Comparison of ENCODE assay signal across 18 cellular contexts in the genomic region with DNA sequence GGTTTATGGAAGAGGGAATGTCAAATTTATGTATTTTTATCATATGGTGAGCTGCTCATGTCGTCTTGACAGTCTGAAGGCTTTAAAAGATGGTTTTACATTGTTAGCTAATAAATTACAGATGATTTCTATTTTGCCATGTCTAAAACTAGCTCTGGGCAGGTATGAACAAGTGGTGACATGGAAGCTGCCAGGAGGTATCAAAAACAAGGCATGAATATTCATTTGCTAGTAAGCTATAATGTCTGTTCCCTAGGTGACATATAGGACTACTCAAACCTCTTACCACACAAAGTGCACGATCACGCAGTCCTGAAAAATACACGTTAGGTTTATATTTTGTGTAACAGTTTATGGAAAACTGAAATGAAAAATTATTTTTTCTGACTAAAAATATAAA. TPM values are rescaled to one million over a fixed set of nuclear protein-coding genes. Genes with fewer than 3 reads are reported as not detected.
DNase-seq lines count a peak whose midpoint lies in the region; ATAC-seq and TF ChIP-seq lines count a peak whose summit lies in the region.
"Had no signal": no experiment of that assay in that cellular context is flagged by ENCODE, and none has a peak within 500 bp of the region (broad histone marks: within the 10 kb centered on the region; RNA-seq: fewer than 3 reads in every experiment).

No MANE protein-coding gene starts in this region.

- no peak overlapping the region for H2AFZ ChIP-seq in H9 (ENCODE audit: low read length)

- no peak overlapping the region for H3K56ac ChIP-seq in H9 (ENCODE audit: insufficient read length, low read depth, low read length)

- no peak overlapping the region for H3T11ph ChIP-seq in H9 (ENCODE audit: low read length)

- H2AK5ac ChIP-seq in H9 (ENCODE audit: insufficient read length, low read length), result no peak overlapping the region

- DNase-seq in DMS 273 treated with DMSO at 0.1 percent for 48 hours (lab: John Stamatoyannopoulos, UW) (peak; percentile 39), NCI-H526 (lab: John Stamatoyannopoulos, UW) (peak; percentile 68 to 76), progenitor cell of endocrine pancreas (ENCODE audit: low spot score, unreplicated experiment) (no peak), H9 (no peak), brain microvascular endothelial cell (no peak)
- DNase-seq: ACHN; C1 segment of cervical spinal cord; CD8-positive, alpha-beta memory T cell; DMS79 treated with DMSO at 0.1 percent for 48 hours; NCI-H187 treated with DMSO at 0.1 percent for 48 hours; NCI-H345; NCI-H69; NK-92 treated with Interleukin-12 subunit alpha and Interleukin-12 subunit beta, amount 100 ng/mL, for 24 hours; SHP77 had no signal

- in situ Hi-C loops in brain microvascular endothelial cell (cut with HindIII; ENCODE audit: low pct_ligation_motif_present, low sequenced_read_pairs), result loop anchor here (25.0 kb wide), 1 partner anchor 186 kb away; no protein-coding TSS in a partner anchor

- H3K27me3 ChIP-seq in H9 (ENCODE audit: insufficient read depth, low read length), result no peaks in the 10 kb centered on the region
- no peaks in the 10 kb centered on the region for H3K27me3 ChIP-seq in brain microvascular endothelial cell (replicated peaks)

- H3K27me3 Mint-ChIP-seq in progenitor cell of endocrine pancreas (no peaks in the 10 kb centered on the region), H9 (ENCODE audit: low read depth) (no peaks in the 10 kb centered on the region)

- no peak overlapping the region for H3K4me2 ChIP-seq in H9 (ENCODE audit: insufficient read depth, insufficient read length, low read length)

- no peak overlapping the region for H4K91ac ChIP-seq in H9 (ENCODE audit: insufficient read length, low read depth, low read length)

- no peak for ATAC-seq in GM19452 (IDR thresholded peaks at IDR 0.05; ENCODE audit: unreplicated experiment)

- no peak overlapping the region for H2BK15ac ChIP-seq in H9 (ENCODE audit: low read depth, low read length)

- peaks cover 66% of the 10 kb centered on the region for H3K36me3 ChIP-seq in brain microvascular endothelial cell (replicated peaks)

- no peak overlapping the region for H2BK5ac ChIP-seq in H9 (ENCODE audit: insufficient read length, low read length)

- no peak overlapping the region for H2BK12ac ChIP-seq in H9 (ENCODE audit: insufficient read length, low read depth, low read length)

- H3K18ac ChIP-seq in H9 (ENCODE audit: insufficient read length, low read depth, low read length), result no peak overlapping the region

- H3K9me3 ChIP-seq in H9 (ENCODE audit: control insufficient read depth, low read depth, low read length), result no peaks in the 10 kb centered on the region
- H3K9me3 ChIP-seq: HAP-1 had no signal

- H3K27ac ChIP-seq in cingulate gyrus (ENCODE audit: low read depth, low read length), result peak overlapping the region; percentile 49
- H3K27ac ChIP-seq in H9 (ENCODE audit: insufficient read length, low read depth, low read length), result no peak overlapping the region
- H3K27ac ChIP-seq in brain microvascular endothelial cell, result no peak overlapping the region

- H3K36me3 Mint-ChIP-seq in progenitor cell of endocrine pancreas (ENCODE audit: insufficient read depth) (peaks cover 29% of the 10 kb centered on the region), H9 (ENCODE audit: insufficient read depth in 1 of 3, low read depth in 3 of 3) (peaks cover 4 to 36% (median 28%) of the 10 kb centered on the region in 3 experiments; a peak in 6 of 7 replicates)
- H3K36me3 Mint-ChIP-seq: CD8-positive, alpha-beta memory T cell had no signal

- no peaks in the 10 kb centered on the region for H3K9me3 Mint-ChIP-seq in progenitor cell of endocrine pancreas (ENCODE audit: low read depth)
- peaks cover 0 to 2% of the 10 kb centered on the region in 2 experiments; a peak in 2 of 5 replicates for H3K9me3 Mint-ChIP-seq in H9
- H3K9me3 Mint-ChIP-seq: CD8-positive, alpha-beta memory T cell; T-helper 1 cell treated with Interleukin-12 subunit alpha and Interleukin-12 subunit beta and Interleukin-4 antibody, amounts not matched to agents 30 μg/mL and 1 μg/mL, for 36 hours had no signal

- no peak overlapping the region for H3K4ac ChIP-seq in H9 (ENCODE audit: low read depth, low read length)

- peak overlapping the region; percentile 54 for H3K27ac Mint-ChIP-seq in progenitor cell of endocrine pancreas
- no peak overlapping the region for H3K27ac Mint-ChIP-seq in H9
- H3K27ac Mint-ChIP-seq: CD8-positive, alpha-beta memory T cell; T-helper 1 cell treated with Interleukin-12 subunit alpha and Interleukin-12 subunit beta and Interleukin-4 antibody, amounts not matched to agents 30 μg/mL and 1 μg/mL, for 36 hours had no signal

- H3K23me2 ChIP-seq in H9 (ENCODE audit: insufficient read length, low read depth, low read length, poor library complexity, severe bottlenecking), result no peaks in the 10 kb centered on the region

- no peak overlapping the region for H3K9ac ChIP-seq in H9 (ENCODE audit: extremely low read depth, insufficient read length, low read length)

- no peak overlapping the region for H3K4me3 ChIP-seq in brain microvascular endothelial cell (ENCODE audit: low read depth, low read length)
- H3K4me3 ChIP-seq: HAP-1 had no signal

- no peak overlapping the region for H4K5ac ChIP-seq in H9 (ENCODE audit: insufficient read length, low read depth, low read length)

- no peaks in the 10 kb centered on the region for H3K79me1 ChIP-seq in H9 (ENCODE audit: insufficient read depth, low read depth, low read length, poor library complexity, severe bottlenecking)

- no peaks in the 10 kb centered on the region for H3K79me2 ChIP-seq in H9 (ENCODE audit: insufficient read depth, low read length)

- H3K4me3 Mint-ChIP-seq in progenitor cell of endocrine pancreas (ENCODE audit: low read depth), result no peak overlapping the region
- no peak overlapping the region for H3K4me3 Mint-ChIP-seq in H9
- H3K4me3 Mint-ChIP-seq: CD8-positive, alpha-beta memory T cell; T-helper 1 cell treated with Interleukin-12 subunit alpha and Interleukin-12 subunit beta and Interleukin-4 antibody, amounts not matched to agents 30 μg/mL and 1 μg/mL, for 36 hours had no signal

- no peak overlapping the region for H2BK20ac ChIP-seq in H9 (ENCODE audit: low read depth, low read length, poor library complexity, severe bottlenecking)

- no peaks in the 10 kb centered on the region for H4K20me1 ChIP-seq in H9 (ENCODE audit: control insufficient read depth, insufficient read depth, insufficient read length)

- H3K4me1 Mint-ChIP-seq in progenitor cell of endocrine pancreas (ENCODE audit: low read depth) (peaks cover 8% of the 10 kb centered on the region), H9 (peaks cover 3 to 5% of the 10 kb centered on the region in 2 experiments; a peak in 3 of 4 replicates)

- no CpG with 5 or more reads among the region's 4 CpGs for WGBS in H9 (ENCODE audit: extremely low coverage, insufficient read length, low lambda C conversion rate)

- H3K14ac ChIP-seq in H9 (ENCODE audit: insufficient read depth, low read length), result no peak overlapping the region

- H2BK120ac ChIP-seq in H9 (ENCODE audit: low read depth, low read length, poor library complexity, severe bottlenecking), result no peak overlapping the region

- H3K4me1 ChIP-seq in H9 (ENCODE audit: insufficient read depth, low read length), result no peaks in the 10 kb centered on the region
- H3K4me1 ChIP-seq: HAP-1 had no signal

- TF ChIP-seq CTCF in progenitor cell of endocrine pancreas (IDR thresholded peaks at IDR 0.05; ENCODE audit: unreplicated experiment) (no peak), H9 (conservative IDR thresholded peaks at IDR 0.05) (no peak), brain microvascular endothelial cell (IDR thresholded peaks at IDR 0.05; ENCODE audit: low read depth, low read length, missing control alignments) (no peak)

- H3K23ac ChIP-seq in H9 (ENCODE audit: insufficient read length, low read depth, low read length), result no peak overlapping the region

- no peak overlapping the region for H4K8ac ChIP-seq in H9 (replicated peaks; ENCODE audit: insufficient read length, low read depth, low read length)

RNA-seq across cellular contexts. Expression of a gene that starts 34.8 kb away (rescaled TPM):
- total RNA-seq in progenitor cell of endocrine pancreas, result 46.8 and 49.2 TPM in 2 replicates
- total RNA-seq in H9 (2021), result 4.7 and 6.4 TPM in 2 replicates

Comparison
In these comparisons a context has a peak if more than half of its experiments do, and no peak if none do; other contexts are left out.
1. DNase-seq: peak in DMS 273 treated with DMSO at 0.1 percent for 48 hours (single experiment) and NCI-H526 (2 of 2); none in progenitor cell of endocrine pancreas (single experiment), H9 (single experiment) and brain microvascular endothelial cell (single experiment).